Comparison of ENCODE assay signal across 16 cellular contexts in the genomic region with DNA sequence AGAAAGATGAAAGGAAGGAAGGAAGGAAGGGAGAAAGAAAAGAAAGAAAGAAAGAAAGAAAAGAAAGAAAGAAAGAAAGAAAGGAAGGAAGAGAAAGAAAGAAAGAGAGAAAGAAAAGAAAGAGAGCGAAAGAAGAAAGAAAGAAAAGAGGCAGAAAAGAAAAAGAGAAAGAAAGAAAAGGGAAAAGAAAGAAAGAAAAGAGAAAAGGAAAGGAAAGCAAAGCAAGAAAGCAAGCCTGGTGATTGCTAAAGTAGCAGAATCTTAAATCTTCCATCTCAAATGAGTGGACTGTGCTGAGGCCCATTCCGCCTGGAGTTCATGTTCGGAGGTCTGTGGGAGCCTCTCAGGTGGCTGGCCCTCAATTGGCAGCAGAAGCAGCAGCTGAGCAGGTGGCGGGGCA.
DNase-seq lines count a peak whose midpoint lies in the region; ATAC-seq, FAIRE-seq and TF ChIP-seq lines count a peak whose summit lies in the region.
"Had no signal": no experiment of that assay in that cellular context is flagged by ENCODE, and none has a peak within 500 bp of the region (broad histone marks: within the 10 kb centered on the region; RNA-seq: fewer than 3 reads in every experiment).

No MANE protein-coding gene starts in this region.

- no peak overlapping the region for H3K4me2 ChIP-seq in neuronal stem cell (ENCODE audit: insufficient read depth, low read length, poor library complexity, severe bottlenecking)
- H3K4me2 ChIP-seq: BLaER1 treated with 17β-estradiol and CSF1 and Interleukin-3, amounts not matched to agents 10 nM and 100 nM had no signal

- H3K9me3 ChIP-seq in breast epithelium (no peaks in the 10 kb centered on the region), neuronal stem cell (replicated peaks in 1 of 2; ENCODE audit: control insufficient read depth in 2 of 2, insufficient read depth in 1 of 2, low read depth in 1 of 2, low read length in 2 of 2) (no peaks in the 10 kb centered on the region)
- H3K9me3 ChIP-seq in CD4-positive, alpha-beta memory T cell (ENCODE audit: control insufficient read depth in 1 of 2, low read length in 2 of 2): no peaks in the 10 kb centered on the region
- H3K9me3 ChIP-seq: BLaER1 treated with 17β-estradiol and CSF1 and Interleukin-3, amounts not matched to agents 10 nM and 100 nM had no signal

- H3K36me3 Mint-ChIP-seq in MCF 10A (ENCODE audit: insufficient read depth, unreplicated experiment) (no peaks in the 10 kb centered on the region), WTC11 (no peaks in the 10 kb centered on the region; the same call in 1 of the 2 replicates)
- no peaks in the 10 kb centered on the region for H3K36me3 Mint-ChIP-seq in CD4-positive, alpha-beta memory T cell
- H3K36me3 Mint-ChIP-seq in effector memory CD8-positive, alpha-beta T cell (ENCODE audit: insufficient read depth): no peaks in the 10 kb centered on the region
- H3K36me3 Mint-ChIP-seq: CD4-positive, CD25-positive, alpha-beta regulatory T cell had no signal

- H3K18ac ChIP-seq in neuronal stem cell (ENCODE audit: low read length): peak overlapping the region; percentile 52

- no peak for FAIRE-seq in GM19239 (lab: Jason Lieb, UNC)
- FAIRE-seq: HTR-8/SVneo had no signal

- H4K91ac ChIP-seq in neuronal stem cell (ENCODE audit: low read depth, low read length, poor library complexity): no peak overlapping the region

- H3K9me3 Mint-ChIP-seq in MCF 10A (ENCODE audit: unreplicated experiment) (peaks cover 8% of the 10 kb centered on the region), WTC11 (peaks cover 10% of the 10 kb centered on the region)
- H3K9me3 Mint-ChIP-seq in CD4-positive, alpha-beta memory T cell: peaks cover 0 to 4% (median 0%) of the 10 kb centered on the region in 8 donors
- H3K9me3 Mint-ChIP-seq in effector memory CD8-positive, alpha-beta T cell: no peaks in the 10 kb centered on the region

- POLR2A ChIA-PET in MCF 10A (lab: Yijun Ruan, JAX) (interaction anchor here (1.0 to 1.1 kb wide), 2 partner anchors 44 to 620 kb away, joined by 3 read pairs; no protein-coding TSS in a partner anchor), WTC11 (lab: Charles Lee) (no interaction called here)
- POLR2A ChIA-PET in CD4-positive, alpha-beta memory T cell (lab: Charles Lee; ENCODE audit: partially characterized antibody): no interaction called here

- no TSS peak for BruUV-seq in MCF 10A (replicated peaks; lab: Mats Ljungman, UMichigan)

- H2BK15ac ChIP-seq in neuronal stem cell (ENCODE audit: low read length): peak overlapping the region; percentile 79

- intact Hi-C loops in MCF 10A (cut with micrococcal nuclease) (no loop called here), breast epithelium (cut with DNase I; ENCODE audit: low total_unique reads) (no loop called here)
- intact Hi-C loops in CD4-positive, alpha-beta memory T cell (cut with micrococcal nuclease): no loop called here

- no peak overlapping the region for H3K27ac ChIP-seq in breast epithelium
- H3K27ac ChIP-seq in epithelial cell of prostate: peak overlapping the region; percentile 38
- no peak overlapping the region for H3K27ac ChIP-seq in neuronal stem cell (replicated peaks; ENCODE audit: low read length)
- no peak overlapping the region for H3K27ac ChIP-seq in CD4-positive, alpha-beta memory T cell (ENCODE audit: low read depth, low read length)
- H3K27ac ChIP-seq: BLaER1 treated with 17β-estradiol and CSF1 and Interleukin-3, amounts not matched to agents 10 nM and 100 nM had no signal

- ATAC-seq in WTC11: no peak
- ATAC-seq in effector memory CD8-positive, alpha-beta T cell (replicated peaks): no peak

- no peak overlapping the region for H2BK12ac ChIP-seq in neuronal stem cell (ENCODE audit: low read length)

- H3K27me3 ChIP-seq in breast epithelium: no peaks in the 10 kb centered on the region
- H3K27me3 ChIP-seq in neuronal stem cell (ENCODE audit: control insufficient read depth in 3 of 3, insufficient read depth in 3 of 3, low read depth in 1 of 3, low read length in 3 of 3): peaks cover 0 to 12% (median 0%) of the 10 kb centered on the region in 3 experiments
- no peaks in the 10 kb centered on the region for H3K27me3 ChIP-seq in CD4-positive, alpha-beta memory T cell (ENCODE audit: insufficient read depth, low read length)
- H3K27me3 ChIP-seq: BLaER1 treated with 17β-estradiol and CSF1 and Interleukin-3, amounts not matched to agents 10 nM and 100 nM had no signal

- H3K14ac ChIP-seq in neuronal stem cell (ENCODE audit: low read length): no peak overlapping the region

- H3K79me1 ChIP-seq in neuronal stem cell (ENCODE audit: low read depth, low read length): no peaks in the 10 kb centered on the region

- no peak overlapping the region for H3K4me3 Mint-ChIP-seq in MCF 10A (ENCODE audit: unreplicated experiment)
- no peak overlapping the region for H3K4me3 Mint-ChIP-seq in WTC11
- no peak overlapping the region for H3K4me3 Mint-ChIP-seq in CD4-positive, alpha-beta memory T cell
- no peak overlapping the region for H3K4me3 Mint-ChIP-seq in effector memory CD8-positive, alpha-beta T cell
- H3K4me3 Mint-ChIP-seq: CD4-positive, CD25-positive, alpha-beta regulatory T cell had no signal

- peak overlapping the region; percentile 32 for H2AK5ac ChIP-seq in neuronal stem cell (ENCODE audit: low read depth, low read length)

- no peaks in the 10 kb centered on the region for H3K27me3 Mint-ChIP-seq in MCF 10A (ENCODE audit: insufficient read depth, unreplicated experiment)
- H3K27me3 Mint-ChIP-seq in WTC11 (ENCODE audit: low read depth): no peaks in the 10 kb centered on the region
- peaks cover 4 to 7% of the 10 kb centered on the region in 2 donors for H3K27me3 Mint-ChIP-seq in CD4-positive, alpha-beta memory T cell
- peaks cover 0 to 8% of the 10 kb centered on the region in 2 donors for H3K27me3 Mint-ChIP-seq in effector memory CD8-positive, alpha-beta T cell
- H3K27me3 Mint-ChIP-seq: CD4-positive, CD25-positive, alpha-beta regulatory T cell had no signal

- no peak overlapping the region for H3K4me3 ChIP-seq in breast epithelium
- H3K4me3 ChIP-seq in neuronal stem cell (ENCODE audit: low read length in 2 of 2): no peak overlapping the region
- H3K4me3 ChIP-seq in CD4-positive, alpha-beta memory T cell (ENCODE audit: low read length in 2 of 2): no peak overlapping the region
- H3K4me3 ChIP-seq: BLaER1 treated with 17β-estradiol and CSF1 and Interleukin-3, amounts not matched to agents 10 nM and 100 nM had no signal

- H3K4me1 ChIP-seq in breast epithelium (no peaks in the 10 kb centered on the region), neuronal stem cell (ENCODE audit: control insufficient read depth in 2 of 2, insufficient read depth in 1 of 2, low read depth in 1 of 2, low read length in 2 of 2) (peaks cover 3 to 15% of the 10 kb centered on the region in 2 donors)
- no peaks in the 10 kb centered on the region for H3K4me1 ChIP-seq in CD4-positive, alpha-beta memory T cell (ENCODE audit: insufficient read depth, low read length)
- H3K4me1 ChIP-seq: BLaER1 treated with 17β-estradiol and CSF1 and Interleukin-3, amounts not matched to agents 10 nM and 100 nM had no signal

- TF ChIP-seq CTCF in MCF 10A (IDR thresholded peaks at IDR 0.05; ENCODE audit: unreplicated experiment) (no peak), breast epithelium (IDR thresholded peaks at IDR 0.05) (no peak), WTC11 (IDR thresholded peaks at IDR 0.05) (no peak)

- peaks cover 5% of the 10 kb centered on the region for H3K4me1 Mint-ChIP-seq in MCF 10A (ENCODE audit: insufficient read depth, unreplicated experiment)
- H3K4me1 Mint-ChIP-seq in WTC11: peaks cover 40% of the 10 kb centered on the region
- no peaks in the 10 kb centered on the region for H3K4me1 Mint-ChIP-seq in CD4-positive, alpha-beta memory T cell
- no peaks in the 10 kb centered on the region for H3K4me1 Mint-ChIP-seq in effector memory CD8-positive, alpha-beta T cell (ENCODE audit: low read depth in 2 of 2)
- H3K4me1 Mint-ChIP-seq: CD4-positive, CD25-positive, alpha-beta regulatory T cell had no signal

- WGBS in neuronal stem cell (ENCODE audit: extremely low coverage in 2 of 2, insufficient read length in 2 of 2, insufficient replicate concordance in 1 of 2), 2 donors: no CpG with 5 or more reads among the region's 4 CpGs

- CTCF ChIA-PET in MCF 10A (lab: Yijun Ruan, JAX) (interaction anchor here (0.5 to 0.7 kb wide), 2 partner anchors 16 to 743 kb away, joined by 3 to 4 read pairs; no protein-coding TSS in a partner anchor), WTC11 (lab: Charles Lee) (no interaction called here)
- CTCF ChIA-PET in CD4-positive, alpha-beta memory T cell (lab: Charles Lee; ENCODE audit: partially characterized antibody): no interaction called here

- no peak overlapping the region for H3K9ac ChIP-seq in neuronal stem cell (ENCODE audit: low read depth, low read length, poor library complexity)
- H3K9ac ChIP-seq: BLaER1 treated with 17β-estradiol and CSF1 and Interleukin-3, amounts not matched to agents 10 nM and 100 nM had no signal

- H4K8ac ChIP-seq in neuronal stem cell (ENCODE audit: low read depth, low read length): no peak overlapping the region

- no peak overlapping the region for H3K4ac ChIP-seq in neuronal stem cell (ENCODE audit: low read length)

- H3K36me3 ChIP-seq in breast epithelium (no peaks in the 10 kb centered on the region), neuronal stem cell (replicated peaks in 1 of 2; ENCODE audit: control insufficient read depth in 2 of 2, insufficient read depth in 2 of 2, low read length in 2 of 2) (no peaks in the 10 kb centered on the region)
- no peaks in the 10 kb centered on the region for H3K36me3 ChIP-seq in CD4-positive, alpha-beta memory T cell (ENCODE audit: insufficient read depth, low read length)
- H3K36me3 ChIP-seq: BLaER1 treated with 17β-estradiol and CSF1 and Interleukin-3, amounts not matched to agents 10 nM and 100 nM had no signal

- H3K23ac ChIP-seq in neuronal stem cell (ENCODE audit: low read depth, low read length, poor library complexity): no peak overlapping the region

- TF ChIP-seq POLR2A in breast epithelium (IDR thresholded peaks at IDR 0.05): no peak

- H3K27ac Mint-ChIP-seq in MCF 10A (ENCODE audit: low read depth, unreplicated experiment) (peak overlapping the region; percentile 73), WTC11 (no peak overlapping the region)
- H3K27ac Mint-ChIP-seq in CD4-positive, alpha-beta memory T cell: no peak overlapping the region
- H3K27ac Mint-ChIP-seq in effector memory CD8-positive, alpha-beta T cell: no peak overlapping the region
- H3K27ac Mint-ChIP-seq: CD4-positive, CD25-positive, alpha-beta regulatory T cell had no signal

- DNase-seq in MCF 10A (ENCODE audit: unreplicated experiment): no peak
- DNase-seq in breast epithelium (ENCODE audit: low spot score in 2 of 2): no peak
- no peak for DNase-seq in WTC11 (ENCODE audit: low spot score)
- no peak for DNase-seq in epithelial cell of prostate (ENCODE audit: low read depth, low spot score)
- DNase-seq in neuronal stem cell (ENCODE audit: low spot score): no peak
- no peak for DNase-seq in CD4-positive, alpha-beta memory T cell
- no peak for DNase-seq in effector memory CD8-positive, alpha-beta T cell
- DNase-seq in GM19239 (ENCODE audit: insufficient read length, low spot score): no peak
- DNase-seq: ACHN; Calu3; CD4-positive, CD25-positive, alpha-beta regulatory T cell; DMS 273 treated with DMSO at 0.1 percent for 48 hours; GOT3; HCEC 1CT had no signal

- H2BK120ac ChIP-seq in neuronal stem cell (ENCODE audit: low read depth, low read length): no peak overlapping the region

- H2AFZ ChIP-seq in neuronal stem cell (ENCODE audit: low read length): no peak overlapping the region

- H2BK5ac ChIP-seq in neuronal stem cell (ENCODE audit: low read length): no peak overlapping the region
